ENCODE assay signal across 9 cellular contexts in genomic region chr9:127954831-127955293, GRCh38. TPM values are rescaled to one million over a fixed set of nuclear protein-coding genes. Genes with fewer than 3 reads are reported as not detected.
DNase-seq lines count a peak whose midpoint lies in the region; ATAC-seq and TF ChIP-seq lines count a peak whose summit lies in the region.
"Had no signal": no experiment of that assay in that cellular context is flagged by ENCODE, and none has a peak within 500 bp of the region (broad histone marks: within the 10 kb centered on the region; RNA-seq: fewer than 3 reads in every experiment).

No MANE protein-coding gene starts in this region.

- peaks cover 76% of the 10 kb centered on the region for H3K79me2 ChIP-seq in OCI-LY7 (ENCODE audit: insufficient read depth, low read depth, low read length)

- H2AFZ ChIP-seq in OCI-LY7 (ENCODE audit: low read length), result no peak overlapping the region

- peak overlapping the region; percentile 71 to 77 for H3K9ac ChIP-seq in duodenal mucosa (ENCODE audit: low read depth in 1 of 2, low read length in 2 of 2)

- POLR2A ChIA-PET in A673 (lab: Charles Lee; ENCODE audit: low non-redundant PET), result no interaction called here
- POLR2A ChIA-PET in OCI-LY7 (lab: Charles Lee), result interaction anchor here (0.5 to 3.5 kb wide), 3 partner anchors 8 to 687 kb away, joined by 3 to 12 read pairs (median 3); no protein-coding TSS in a partner anchor

- CTCF ChIA-PET in A673 (lab: Charles Lee) (interaction anchor here (1.2 kb wide), 1 partner anchor 12 kb away, joined by 5 read pairs; no protein-coding TSS in a partner anchor), OCI-LY7 (lab: Charles Lee; ENCODE audit: unreplicated experiment) (interaction anchor here (0.6 to 3.0 kb wide), 6 partner anchors 11 to 89 kb away, joined by 3 to 15 read pairs (median 4); no protein-coding TSS in a partner anchor)

- DNase-seq in A673 (ENCODE audit: low spot score) (no peak), OCI-LY7 (ENCODE audit: low spot score) (no peak), nucleus accumbens (lab: John Stamatoyannopoulos, UW) (peak in 50 of 56 donors; percentile 27 to 91 (median 75)), NCI-H2081 (lab: John Stamatoyannopoulos, UW) (no peak), OCI-M1 (lab: John Stamatoyannopoulos, UW) (no peak)
- DNase-seq: HCEC 1CT had no signal

- H3K27ac ChIP-seq in A673 (ENCODE audit: low read depth, low read length, poor library complexity, severe bottlenecking) (peak overlapping the region; percentile 50), OCI-LY7 (ENCODE audit: low read depth, low read length, poor library complexity, severe bottlenecking) (no peak overlapping the region), duodenal mucosa (ENCODE audit: low read depth, low read length) (peak overlapping the region; percentile 83)

- H3K9me3 ChIP-seq in A673 (ENCODE audit: low read depth, low read length, poor library complexity, severe bottlenecking), result no peaks in the 10 kb centered on the region
- no peaks in the 10 kb centered on the region; the same call in 1 of the 2 replicates for H3K9me3 ChIP-seq in OCI-LY7 (ENCODE audit: low read length)
- no peaks in the 10 kb centered on the region for H3K9me3 ChIP-seq in duodenal mucosa (ENCODE audit: control insufficient read depth in 1 of 2, low read length in 2 of 2)

- no peaks in the 10 kb centered on the region for H3K27me3 ChIP-seq in A673 (replicated peaks; ENCODE audit: insufficient read depth, low read depth, low read length, poor library complexity)
- no peaks in the 10 kb centered on the region for H3K27me3 ChIP-seq in duodenal mucosa (ENCODE audit: control insufficient read depth in 1 of 2, insufficient read depth in 2 of 2, low read length in 2 of 2)

- peak overlapping the region; percentile 13; the same call in 1 of the 2 replicates for H3K4me2 ChIP-seq in OCI-LY7 (ENCODE audit: low read length)

- H3K36me3 ChIP-seq in A673 (ENCODE audit: insufficient read depth, low read length, poor library complexity, severe bottlenecking) (no peaks in the 10 kb centered on the region), OCI-LY7 (ENCODE audit: insufficient read depth, low read length) (peaks cover 54% of the 10 kb centered on the region), duodenal mucosa (ENCODE audit: control insufficient read depth in 1 of 2, insufficient read depth in 2 of 2, low read length in 2 of 2) (peaks cover 0 to 13% of the 10 kb centered on the region in 2 donors)

- intact Hi-C loops in A673 (cut with micrococcal nuclease; ENCODE audit: unreplicated experiment) (no loop called here), OCI-LY7 (cut with micrococcal nuclease; ENCODE audit: unreplicated experiment) (loop anchor here (1.0 kb wide), 2 partner anchors 24 to 80 kb away; no protein-coding TSS in a partner anchor)

- H3K9me2 ChIP-seq in OCI-LY7 (ENCODE audit: insufficient read depth, low read length), result no peaks in the 10 kb centered on the region

- no TSS peak for BruUV-seq in A673 (replicated peaks; lab: Mats Ljungman, UMichigan)
- BruUV-seq in OCI-LY7 (replicated peaks; lab: Mats Ljungman, UMichigan), result no TSS peak

- H3K4me1 ChIP-seq in A673 (ENCODE audit: insufficient read depth, low read length, poor library complexity, severe bottlenecking) (peaks cover 13% of the 10 kb centered on the region), OCI-LY7 (ENCODE audit: insufficient read depth, low read length, poor library complexity, severe bottlenecking) (peaks cover 16% of the 10 kb centered on the region), duodenal mucosa (ENCODE audit: control insufficient read depth in 1 of 2, insufficient read depth in 2 of 2, low read length in 2 of 2) (peaks cover 45 to 51% of the 10 kb centered on the region in 2 donors)

- TF ChIP-seq CTCF in A673 (conservative IDR thresholded peaks at IDR 0.05; ENCODE audit: low read depth, low read length), result no peak
- no peak for TF ChIP-seq CTCF in OCI-LY7 (conservative IDR thresholded peaks at IDR 0.05; ENCODE audit: low read length)

- 0 out of 2 replicates have a peak, but pooled peaks cover 9% of the 10 kb centered on the region for H4K20me1 ChIP-seq in OCI-LY7 (ENCODE audit: insufficient read depth, low read length)

- no peak for ATAC-seq in HG03045 (IDR thresholded peaks at IDR 0.05; ENCODE audit: unreplicated experiment)
- ATAC-seq in HG02840 (IDR thresholded peaks at IDR 0.05; ENCODE audit: low FRiP score, unreplicated experiment), result no peak

- H3K4me3 ChIP-seq in A673 (ENCODE audit: low read depth, low read length, poor library complexity, severe bottlenecking) (no peak overlapping the region), OCI-LY7 (ENCODE audit: low read depth, low read length, poor library complexity, severe bottlenecking) (no peak overlapping the region), duodenal mucosa (ENCODE audit: low read depth in 1 of 2, low read length in 2 of 2) (peak overlapping the region; percentile 5 to 42)

RNA-seq across cellular contexts. Expression of gene DPM2, which starts 17.2 kb away (rescaled TPM):
- total RNA-seq in A673 (2021) (51.5 and 52.9 TPM in 2 replicates), OCI-LY7 (2022) (47.7 and 50.7 TPM in 2 replicates)
- 31.6 and 49.7 TPM in 2 replicates for total RNA-seq in OCI-LY7 (2014; rRNA removed; shearing (Covaris generic))

RNA-seq across cellular contexts. Expression of gene PIP5KL1, which starts 24.3 kb away (rescaled TPM):
- total RNA-seq in A673 (2021), result 2.6 and 3.9 TPM in 2 replicates
- 0.59 and 0.95 TPM in 2 replicates for total RNA-seq in OCI-LY7 (2014; rRNA removed; shearing (Covaris generic))
- 4.4 and 4.6 TPM in 2 replicates for total RNA-seq in OCI-LY7 (2022)

RNA-seq across cellular contexts. Expression of gene EEIG1, which starts 25.9 kb away (rescaled TPM):
- total RNA-seq in A673 (2021) (30.0 and 34.1 TPM in 2 replicates), OCI-LY7 (2022) (60.1 and 69.1 TPM in 2 replicates)
- total RNA-seq in OCI-LY7 (2014; rRNA removed; shearing (Covaris generic)), result 25.8 and 34.7 TPM in 2 replicates

RNA-seq across cellular contexts. Expression of gene ST6GALNAC4, which starts 38.0 kb away (rescaled TPM):
- total RNA-seq in A673 (2021) (11.8 and 15.8 TPM in 2 replicates), OCI-LY7 (2022) (118 and 125 TPM in 2 replicates)
- total RNA-seq in OCI-LY7 (2014; rRNA removed; shearing (Covaris generic)), result 112 and 180 TPM in 2 replicates

RNA-seq across cellular contexts. Expression of gene ST6GALNAC6, which starts 55.5 kb away (rescaled TPM):
- total RNA-seq in A673 (2021), result 34.7 and 40.4 TPM in 2 replicates
- 38.8 and 43.7 TPM in 2 replicates for total RNA-seq in OCI-LY7 (2014; rRNA removed; shearing (Covaris generic))
- 51.3 and 52.7 TPM in 2 replicates for total RNA-seq in OCI-LY7 (2022)

Comparison
In these comparisons a context has a peak if more than half of its experiments do, and no peak if none do; other contexts are left out.
1. DNase-seq: peak in nucleus accumbens (50 of 56); none in A673 (single experiment), OCI-LY7 (single experiment), NCI-H2081 (0 of 2) and OCI-M1 (single experiment).
2. H3K4me3 ChIP-seq: peak in duodenal mucosa (2 of 2); none in A673 (single experiment) and OCI-LY7 (single experiment).